Comparison of ENCODE assay signal across 8 cellular contexts in genomic region chr15:45795487-45796069, GRCh38.
DNase-seq lines count a peak whose midpoint lies in the region; ATAC-seq, FAIRE-seq and TF ChIP-seq lines count a peak whose summit lies in the region.

No MANE protein-coding gene starts in this region.

- H3K27me3 ChIP-seq in astrocyte (ENCODE audit: insufficient read depth, low read length) (no peaks in the 10 kb centered on the region), esophagus muscularis mucosa (peaks cover 0 to 4% (median 0%) of the 10 kb centered on the region in 4 donors)

- no peak for TF ChIP-seq EP300 in esophagus muscularis mucosa (IDR thresholded peaks at IDR 0.05)

- no peak overlapping the region for H2AFZ ChIP-seq in astrocyte (ENCODE audit: low read depth, low read length)

- H3K36me3 ChIP-seq in astrocyte (ENCODE audit: insufficient read depth, low read length) (no peaks in the 10 kb centered on the region), kidney (ENCODE audit: control insufficient read depth in 1 of 2, insufficient read depth in 2 of 2, low read length in 2 of 2) (no peaks in the 10 kb centered on the region), esophagus muscularis mucosa (no peaks in the 10 kb centered on the region)

- no peaks in the 10 kb centered on the region for H3K4me1 ChIP-seq in astrocyte (ENCODE audit: insufficient read depth, low read length)
- no peaks in the 10 kb centered on the region for H3K4me1 ChIP-seq in kidney (ENCODE audit: control insufficient read depth in 1 of 2, insufficient read depth in 1 of 2, low read depth in 1 of 2, low read length in 2 of 2)
- no peaks in the 10 kb centered on the region for H3K4me1 ChIP-seq in esophagus muscularis mucosa

- H3K9me3 Mint-ChIP-seq in astrocyte (ENCODE audit: unreplicated experiment): no peaks in the 10 kb centered on the region

- 28% methylated on average over 3 of the region's 3 CpGs for WGBS in esophagus muscularis mucosa

- no peak for ATAC-seq in HG03520 (IDR thresholded peaks at IDR 0.05; ENCODE audit: unreplicated experiment)

- no peak overlapping the region for H3K27ac Mint-ChIP-seq in astrocyte (ENCODE audit: unreplicated experiment)

- H3K4me1 Mint-ChIP-seq in astrocyte (ENCODE audit: low read depth, unreplicated experiment): no peaks in the 10 kb centered on the region

- H3K27me3 Mint-ChIP-seq in astrocyte (ENCODE audit: low read depth, unreplicated experiment): peaks cover 13% of the 10 kb centered on the region

- no peak overlapping the region for H3K4me3 ChIP-seq in astrocyte (ENCODE audit: insufficient read depth, low read depth, low read length)
- no peak overlapping the region for H3K4me3 ChIP-seq in kidney (ENCODE audit: low read length in 2 of 2)
- no peak overlapping the region for H3K4me3 ChIP-seq in esophagus muscularis mucosa

- H3K27ac ChIP-seq in astrocyte (ENCODE audit: low read depth, low read length) (no peak overlapping the region), kidney (ENCODE audit: low read depth in 2 of 2, low read length in 2 of 2) (no peak overlapping the region), esophagus muscularis mucosa (replicated peaks in 1 of 4) (no peak overlapping the region)

- H3K9me3 ChIP-seq in astrocyte (ENCODE audit: insufficient read depth, low read depth, low read length) (no peaks in the 10 kb centered on the region), kidney (ENCODE audit: control insufficient read depth in 1 of 2, low read length in 2 of 2) (no peaks in the 10 kb centered on the region), esophagus muscularis mucosa (no peaks in the 10 kb centered on the region)

- H3K9ac ChIP-seq in astrocyte (ENCODE audit: low read length): no peak overlapping the region
- no peak overlapping the region for H3K9ac ChIP-seq in kidney (ENCODE audit: low read length in 2 of 2)

- TF ChIP-seq CTCF in astrocyte (IDR thresholded peaks at IDR 0.05; ENCODE audit: insufficient read depth, low read depth, low read length) (peak; percentile 36), kidney (IDR thresholded peaks at IDR 0.05; ENCODE audit: borderline replicate concordance, extremely low read depth, insufficient read depth) (peak; percentile 58), esophagus muscularis mucosa (IDR thresholded peaks at IDR 0.05) (peak in 1 of 3 experiments; percentile 38)

- DNase-seq in DMS153 (lab: John Stamatoyannopoulos, UW) (peak; percentile 70), HCEC 1CT (peak; percentile 32), NCI-H2196 treated with DMSO at 0.1 percent for 48 hours (lab: John Stamatoyannopoulos, UW; ENCODE audit: unreplicated experiment) (peak; percentile 37), astrocyte (ENCODE audit: low read depth) (no peak), kidney (no peak), T-helper 9 cell (no peak), esophagus muscularis mucosa (ENCODE audit: extremely low spot score) (no peak)

- no peak for FAIRE-seq in astrocyte (lab: Jason Lieb, UNC)
- no peak for FAIRE-seq in kidney (lab: Jason Lieb, UNC)

- H3K4me3 Mint-ChIP-seq in astrocyte (ENCODE audit: unreplicated experiment): no peak overlapping the region

- no peak for TF ChIP-seq POLR2A in esophagus muscularis mucosa (IDR thresholded peaks at IDR 0.05; ENCODE audit: low read depth)

- intact Hi-C loops in kidney (cut with DNase I) (no loop called here), esophagus muscularis mucosa (cut with DNase I) (no loop called here)

- no peaks in the 10 kb centered on the region for H4K20me1 ChIP-seq in astrocyte (ENCODE audit: insufficient read depth, low read length)

- H3K36me3 Mint-ChIP-seq in astrocyte (ENCODE audit: low read depth, unreplicated experiment): no peaks in the 10 kb centered on the region

- H3K79me2 ChIP-seq in astrocyte (ENCODE audit: insufficient read depth, low read length): no peaks in the 10 kb centered on the region

- no peak overlapping the region for H3K4me2 ChIP-seq in astrocyte (ENCODE audit: low read length)

Comparison
In these comparisons a context has a peak if more than half of its experiments do, and no peak if none do; other contexts are left out.
1. DNase-seq: peak in DMS153 (single experiment), HCEC 1CT (single experiment) and NCI-H2196 treated with DMSO at 0.1 percent for 48 hours (single experiment); none in astrocyte (single experiment), kidney (single experiment), T-helper 9 cell (single experiment) and esophagus muscularis mucosa (single experiment).